ENCODE assay signal across 21 cellular contexts in the genomic region with DNA sequence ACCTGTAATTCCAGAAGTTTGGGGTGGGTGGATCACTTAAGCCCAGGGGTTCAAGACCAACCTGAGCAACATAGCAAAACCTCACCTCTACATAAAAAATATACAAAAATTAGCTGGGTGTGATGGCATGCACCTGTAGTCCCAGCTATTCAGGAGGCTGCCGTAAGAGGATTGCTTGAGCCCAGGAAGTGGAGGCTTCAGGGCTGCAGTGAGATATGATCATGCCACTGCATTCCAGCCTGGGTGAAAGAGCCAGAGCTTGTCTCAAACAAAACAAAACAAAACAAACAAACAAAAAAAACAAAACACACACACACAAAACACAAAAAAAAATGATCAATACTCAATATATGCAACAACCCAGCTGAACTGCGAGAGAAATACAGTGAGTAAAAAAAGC. TPM values are rescaled to one million over a fixed set of nuclear protein-coding genes. Genes with fewer than 3 reads are reported as not detected.
DNase-seq lines count a peak whose midpoint lies in the region; ATAC-seq and TF ChIP-seq lines count a peak whose summit lies in the region.
"Had no signal": no experiment of that assay in that cellular context is flagged by ENCODE, and none has a peak within 500 bp of the region (broad histone marks: within the 10 kb centered on the region; RNA-seq: fewer than 3 reads in every experiment).

No MANE protein-coding gene starts in this region.

- POLR2A ChIA-PET in PC-9 (lab: Charles Lee; ENCODE audit: unreplicated experiment), result no interaction called here

- H4K20me1 ChIP-seq in PC-9 (ENCODE audit: insufficient read depth), result no peaks in the 10 kb centered on the region
- H4K20me1 ChIP-seq: BLaER1 treated with 17β-estradiol and CSF1 and Interleukin-3, amounts not matched to agents 10 nM and 100 nM had no signal

- H3K4me3 Mint-ChIP-seq in CD4-positive, CD25-positive, alpha-beta regulatory T cell, result no peak overlapping the region
- no peak overlapping the region for H3K4me3 Mint-ChIP-seq in memory B cell
- H3K4me3 Mint-ChIP-seq in stimulated activated effector memory CD8-positive, alpha-beta T cell treated with anti-CD3 and anti-CD28 coated beads, Interleukin-12 subunit alpha, Interleukin-12 subunit beta, amount 100 ng/mL, for 72 hours, result no peak overlapping the region
- H3K4me3 Mint-ChIP-seq: CD14-positive monocyte; CD4-positive, alpha-beta memory T cell; HFFc6 had no signal

- no peaks in the 10 kb centered on the region for H3K9me3 ChIP-seq in CD4-positive, CD25-positive, alpha-beta regulatory T cell (ENCODE audit: control insufficient read depth in 2 of 2, low read length in 2 of 2)
- H3K9me3 ChIP-seq in PC-9 (ENCODE audit: insufficient read depth, low read depth) (no peaks in the 10 kb centered on the region), ovary (no peaks in the 10 kb centered on the region)
- H3K9me3 ChIP-seq: A549; BE2C; BLaER1 treated with 17β-estradiol and CSF1 and Interleukin-3, amounts not matched to agents 10 nM and 100 nM; HAP-1 had no signal

- no peaks in the 10 kb centered on the region for H3K9me2 ChIP-seq in PC-9 (ENCODE audit: insufficient read depth)

- no peak overlapping the region for H3K27ac ChIP-seq in CD4-positive, CD25-positive, alpha-beta regulatory T cell (ENCODE audit: insufficient read depth, low read length, poor library complexity, severe bottlenecking)
- H3K27ac ChIP-seq in PC-9 (peak overlapping the region; percentile 91), ovary (no peak overlapping the region)
- H3K27ac ChIP-seq: BLaER1 treated with 17β-estradiol and CSF1 and Interleukin-3, amounts not matched to agents 10 nM and 100 nM had no signal

- no peak for TF ChIP-seq POLR2A in ovary (IDR thresholded peaks at IDR 0.05)

- no peaks in the 10 kb centered on the region for H3K27me3 Mint-ChIP-seq in CD4-positive, CD25-positive, alpha-beta regulatory T cell
- H3K27me3 Mint-ChIP-seq in memory B cell, result no peaks in the 10 kb centered on the region
- H3K27me3 Mint-ChIP-seq: CD4-positive, alpha-beta memory T cell had no signal

- CTCF ChIA-PET in PC-9 (lab: Charles Lee), result interaction anchor here (0.6 kb wide), 1 partner anchor 45 kb away, joined by 4 read pairs; no protein-coding TSS in a partner anchor

- peak overlapping the region in 2 of 3 donors; percentile 40 to 83 for H3K27ac Mint-ChIP-seq in CD4-positive, CD25-positive, alpha-beta regulatory T cell
- peak overlapping the region; percentile 63 for H3K27ac Mint-ChIP-seq in memory B cell
- H3K27ac Mint-ChIP-seq in stimulated activated effector memory CD8-positive, alpha-beta T cell treated with anti-CD3 and anti-CD28 coated beads, Interleukin-12 subunit alpha, Interleukin-12 subunit beta, amount 100 ng/mL, for 72 hours, result peak overlapping the region; percentile 3
- H3K27ac Mint-ChIP-seq: HFFc6 had no signal

- WGBS in ovary, 3 donors, result 63 to 83% (median 82%) methylated on average over 2 of the region's 2 CpGs

- H3F3A ChIP-seq in PC-9 (ENCODE audit: insufficient read depth, low read depth), result peaks cover 31% of the 10 kb centered on the region

- H3K4me2 ChIP-seq in PC-9, result peak overlapping the region; percentile 35
- H3K4me2 ChIP-seq: A549; BLaER1 treated with 17β-estradiol and CSF1 and Interleukin-3, amounts not matched to agents 10 nM and 100 nM had no signal

- no peak overlapping the region for H3K4me3 ChIP-seq in CD4-positive, CD25-positive, alpha-beta regulatory T cell (ENCODE audit: low read depth, low read length)
- H3K4me3 ChIP-seq in PC-9 (no peak overlapping the region), ovary (no peak overlapping the region)
- H3K4me3 ChIP-seq: A549; BLaER1 treated with 17β-estradiol and CSF1 and Interleukin-3, amounts not matched to agents 10 nM and 100 nM; HAP-1 had no signal

- H3K36me3 Mint-ChIP-seq in CD4-positive, CD25-positive, alpha-beta regulatory T cell, result peaks cover 20% of the 10 kb centered on the region
- H3K36me3 Mint-ChIP-seq in memory B cell, result no peaks in the 10 kb centered on the region
- H3K36me3 Mint-ChIP-seq in stimulated activated effector memory CD8-positive, alpha-beta T cell treated with anti-CD3 and anti-CD28 coated beads, Interleukin-12 subunit alpha, Interleukin-12 subunit beta, amount 100 ng/mL, for 72 hours, result no peaks in the 10 kb centered on the region

- no peak for TF ChIP-seq EP300 in ovary (IDR thresholded peaks at IDR 0.05)

- H3K36me3 ChIP-seq in CD4-positive, CD25-positive, alpha-beta regulatory T cell (ENCODE audit: control insufficient read depth, insufficient read depth, low read length), result peaks cover 22% of the 10 kb centered on the region
- no peaks in the 10 kb centered on the region for H3K36me3 ChIP-seq in PC-9 (ENCODE audit: low read depth)
- H3K36me3 ChIP-seq in ovary, result no peaks in the 10 kb centered on the region
- H3K36me3 ChIP-seq: BE2C; BLaER1 treated with 17β-estradiol and CSF1 and Interleukin-3, amounts not matched to agents 10 nM and 100 nM; HAP-1 had no signal

- no peaks in the 10 kb centered on the region for H3K79me2 ChIP-seq in PC-9 (ENCODE audit: low read depth)

- peaks cover 16 to 46% (median 35%) of the 10 kb centered on the region in 4 donors for H3K4me1 Mint-ChIP-seq in CD4-positive, CD25-positive, alpha-beta regulatory T cell
- peaks cover 31% of the 10 kb centered on the region for H3K4me1 Mint-ChIP-seq in memory B cell
- peaks cover 23% of the 10 kb centered on the region for H3K4me1 Mint-ChIP-seq in stimulated activated effector memory CD8-positive, alpha-beta T cell treated with anti-CD3 and anti-CD28 coated beads, Interleukin-12 subunit alpha, Interleukin-12 subunit beta, amount 100 ng/mL, for 72 hours

- no TSS peak for BruUV-seq in PC-9 (replicated peaks; lab: Mats Ljungman, UMichigan)

- peaks cover 0 to 2% (median 0%) of the 10 kb centered on the region in 7 donors for H3K9me3 Mint-ChIP-seq in CD4-positive, CD25-positive, alpha-beta regulatory T cell
- no peaks in the 10 kb centered on the region for H3K9me3 Mint-ChIP-seq in memory B cell
- H3K9me3 Mint-ChIP-seq in stimulated activated effector memory CD8-positive, alpha-beta T cell treated with anti-CD3 and anti-CD28 coated beads, Interleukin-12 subunit alpha, Interleukin-12 subunit beta, amount 100 ng/mL, for 72 hours, result no peaks in the 10 kb centered on the region
- H3K9me3 Mint-ChIP-seq: CD4-positive, alpha-beta memory T cell; HFFc6 had no signal

- no peak for TF ChIP-seq CTCF in PC-9 (conservative IDR thresholded peaks at IDR 0.05)
- no peak for TF ChIP-seq CTCF in ovary (IDR thresholded peaks at IDR 0.05)

- H3K27me3 ChIP-seq in CD4-positive, CD25-positive, alpha-beta regulatory T cell (ENCODE audit: control insufficient read depth, insufficient read depth, low read length), result no peaks in the 10 kb centered on the region
- no peaks in the 10 kb centered on the region for H3K27me3 ChIP-seq in PC-9 (ENCODE audit: insufficient read depth, low read depth)
- no peaks in the 10 kb centered on the region for H3K27me3 ChIP-seq in ovary
- H3K27me3 ChIP-seq: BE2C; BLaER1 treated with 17β-estradiol and CSF1 and Interleukin-3, amounts not matched to agents 10 nM and 100 nM had no signal

- intact Hi-C loops in PC-9 (cut with micrococcal nuclease; ENCODE audit: unreplicated experiment), result no loop called here
- intact Hi-C loops in ovary (cut with DNase I), result no loop called here

- peaks cover 5% of the 10 kb centered on the region for H3K4me1 ChIP-seq in CD4-positive, CD25-positive, alpha-beta regulatory T cell (ENCODE audit: control insufficient read depth, insufficient read depth, low read length, poor library complexity, severe bottlenecking)
- H3K4me1 ChIP-seq in PC-9 (replicated peaks; ENCODE audit: insufficient read depth) (peaks cover 62% of the 10 kb centered on the region), ovary (ENCODE audit: insufficient read depth) (no peaks in the 10 kb centered on the region)
- H3K4me1 ChIP-seq: HAP-1 had no signal

- H2AFZ ChIP-seq in PC-9, result no peak overlapping the region

- ATAC-seq in CD4-positive, CD25-positive, alpha-beta regulatory T cell (ENCODE audit: low read depth in 2 of 2), result no peak
- ATAC-seq in memory B cell (ENCODE audit: low read depth) (no peak), HG03520 (IDR thresholded peaks at IDR 0.05; ENCODE audit: unreplicated experiment) (no peak)
- ATAC-seq in stimulated activated effector memory CD8-positive, alpha-beta T cell treated with anti-CD3 and anti-CD28 coated beads, Interleukin-12 subunit alpha, Interleukin-12 subunit beta, amount 100 ng/mL, for 72 hours, result no peak
- ATAC-seq: A549 had no signal

- no peak for DNase-seq in CD4-positive, CD25-positive, alpha-beta regulatory T cell
- DNase-seq in PC-9 (peak; percentile 53 to 87), memory B cell (ENCODE audit: low spot score in 2 of 2) (no peak), ovary (no peak), GM19240 (ENCODE audit: insufficient read length, low spot score) (no peak)
- no peak for DNase-seq in stimulated activated effector memory CD8-positive, alpha-beta T cell treated with anti-CD3 and anti-CD28 coated beads, Interleukin-12 subunit alpha, Interleukin-12 subunit beta, amount 100 ng/mL, for 72 hours (ENCODE audit: low spot score in 2 of 2)
- DNase-seq: 8988T; ACHN; AML-193; BE2C; CD4-positive, alpha-beta memory T cell; COR-L47; DMS153; DND-41; GOT3; HFFc6 had no signal

RNA-seq across cellular contexts. Expression of gene TRIM14, which starts 29.5 kb away (rescaled TPM):
- 120 TPM for total RNA-seq in CD4-positive, CD25-positive, alpha-beta regulatory T cell
- polyA plus RNA-seq in CD4-positive, CD25-positive, alpha-beta regulatory T cell, result 10 to 100 TPM; 65.2 to 94.0 (median 73.7) TPM
- 18.1 and 20.2 TPM in 2 replicates for total RNA-seq in PC-9 (2021)
- 10 to 100 TPM in 1 of 7 donors, 1 to 10 TPM in 6; 3.6 to 12.2 (median 5.7) TPM for total RNA-seq in ovary
- 10 to 100 TPM in 1 of 2 donors, 1 to 10 TPM in 1; 2.3 to 24.0 TPM for polyA plus RNA-seq in ovary

RNA-seq across cellular contexts. Expression of gene CORO2A, which starts 44.0 kb away (rescaled TPM):
- 27.0 TPM for total RNA-seq in CD4-positive, CD25-positive, alpha-beta regulatory T cell
- polyA plus RNA-seq in CD4-positive, CD25-positive, alpha-beta regulatory T cell, result 10 to 100 TPM; 13.4 to 16.7 (median 14.0) TPM
- total RNA-seq in PC-9 (2021) (19.5 and 19.8 TPM in 2 replicates), ovary (1 to 10 TPM in 4 of 7 donors, under 1 TPM in 3; 0.13 to 3.7 (median 1.2) TPM)
- 1 to 10 TPM in 1 of 2 donors, under 1 TPM in 1; 0.33 to 1.9 TPM for polyA plus RNA-seq in ovary

Comparison
In these comparisons a context has a peak if more than half of its experiments do, and no peak if none do; other contexts are left out.
1. DNase-seq: peak in PC-9 (2 of 2); none in CD4-positive, CD25-positive, alpha-beta regulatory T cell (0 of 3), memory B cell (0 of 2), stimulated activated effector memory CD8-positive, alpha-beta T cell treated with anti-CD3 and anti-CD28 coated beads, Interleukin-12 subunit alpha, Interleukin-12 subunit beta, amount 100 ng/mL, for 72 hours (0 of 2), ovary (0 of 5) and GM19240 (single experiment).
2. H3K27ac Mint-ChIP-seq: peak in every context shown above with its lines; median percentile 63 in memory B cell; 62 in CD4-positive, CD25-positive, alpha-beta regulatory T cell; 3 in stimulated activated effector memory CD8-positive, alpha-beta T cell treated with anti-CD3 and anti-CD28 coated beads, Interleukin-12 subunit alpha, Interleukin-12 subunit beta, amount 100 ng/mL, for 72 hours.